In genomic region chr18:23872701-23873550, GRCh38 we compare ENCODE assay signal across 10 cellular contexts.
A peak's percentile ranks its signal among the peaks of the same experiment; 100 is the strongest.
DNase-seq lines count a peak whose midpoint lies in the region; ATAC-seq and TF ChIP-seq lines count a peak whose summit lies in the region.
"Had no signal": no experiment of that assay in that cellular context is flagged by ENCODE, and none has a peak within 500 bp of the region (broad histone marks: within the 10 kb centered on the region; RNA-seq: fewer than 3 reads in every experiment).

No MANE protein-coding gene starts in this region.

- ATAC-seq in heart right ventricle: no peak

- no peak overlapping the region for H3K27ac ChIP-seq in effector memory CD4-positive, alpha-beta T cell (ENCODE audit: insufficient read depth, low read length, poor library complexity, severe bottlenecking)
- H3K27ac ChIP-seq in skin epidermis (peak overlapping the region in 15 of 21 experiments; percentile 16 to 77 (median 51)), heart right ventricle (no peak overlapping the region)
- H3K27ac ChIP-seq: neural progenitor cell had no signal

- H3K4me1 ChIP-seq in effector memory CD4-positive, alpha-beta T cell (ENCODE audit: control insufficient read depth, insufficient read depth, low read length, poor library complexity, severe bottlenecking): peaks cover 26% of the 10 kb centered on the region
- H3K4me1 ChIP-seq in heart right ventricle: peaks cover 0 to 20% (median 8%) of the 10 kb centered on the region in 9 donors
- H3K4me1 ChIP-seq: neural progenitor cell had no signal

- peak; percentile 24 for DNase-seq in DMS153 treated with DMSO at 0.1 percent for 48 hours (lab: John Stamatoyannopoulos, UW; ENCODE audit: unreplicated experiment)
- DNase-seq in T follicular helper cell (ENCODE audit: low read depth): peak; percentile 42
- DNase-seq in effector memory CD4-positive, alpha-beta T cell: peak; percentile 17 to 63 (median 58)
- no peak for DNase-seq in posterior vena cava (ENCODE audit: low spot score)
- no peak for DNase-seq in NCI-H2081 (lab: John Stamatoyannopoulos, UW)
- DNase-seq in AG20443 (ENCODE audit: low spot score): no peak
- no peak for DNase-seq in heart right ventricle
- DNase-seq: DMS53 had no signal

- TF ChIP-seq CTCF in heart right ventricle (IDR thresholded peaks at IDR 0.05): no peak

- H3K4me3 ChIP-seq in effector memory CD4-positive, alpha-beta T cell (ENCODE audit: insufficient read depth, low read depth, low read length, poor library complexity, severe bottlenecking): no peak overlapping the region
- H3K4me3 ChIP-seq in skin epidermis (peak overlapping the region; percentile 10 to 38 (median 30)), heart right ventricle (no peak overlapping the region)
- H3K4me3 ChIP-seq: neural progenitor cell had no signal

- no peaks in the 10 kb centered on the region for H3K9me3 ChIP-seq in effector memory CD4-positive, alpha-beta T cell (ENCODE audit: control insufficient read depth, low read length)
- H3K9me3 ChIP-seq in heart right ventricle: no peaks in the 10 kb centered on the region

- H3K36me3 ChIP-seq in effector memory CD4-positive, alpha-beta T cell (ENCODE audit: control insufficient read depth, insufficient read depth, low read length): no peaks in the 10 kb centered on the region
- peaks cover 0 to 20% (median 0%) of the 10 kb centered on the region in 9 donors for H3K36me3 ChIP-seq in heart right ventricle
- H3K36me3 ChIP-seq: neural progenitor cell had no signal

- H3K27me3 ChIP-seq in effector memory CD4-positive, alpha-beta T cell (replicated peaks; ENCODE audit: control insufficient read depth, insufficient read depth, low read length, poor library complexity, severe bottlenecking): no peaks in the 10 kb centered on the region
- no peaks in the 10 kb centered on the region for H3K27me3 ChIP-seq in heart right ventricle
- H3K27me3 ChIP-seq: neural progenitor cell had no signal

- intact Hi-C loops in posterior vena cava (cut with DNase I) (no loop called here), heart right ventricle (cut with DNase I) (no loop called here)

- 88 to 91% methylated on average over 25 of the region's 25 CpGs for WGBS in heart right ventricle, 2 donors

Comparison
In these comparisons a context has a peak if more than half of its experiments do, and no peak if none do; other contexts are left out.
1. DNase-seq: peak in DMS153 treated with DMSO at 0.1 percent for 48 hours (single experiment), T follicular helper cell (single experiment) and effector memory CD4-positive, alpha-beta T cell (3 of 3); none in posterior vena cava (single experiment), NCI-H2081 (0 of 2), AG20443 (single experiment) and heart right ventricle (0 of 2).
2. H3K27ac ChIP-seq: peak in skin epidermis (15 of 21); none in effector memory CD4-positive, alpha-beta T cell (single experiment) and heart right ventricle (0 of 10).
3. H3K4me3 ChIP-seq: peak in skin epidermis (7 of 7); none in effector memory CD4-positive, alpha-beta T cell (single experiment) and heart right ventricle (0 of 10).